ENCODE assay signal across 23 cellular contexts in genomic region chr3:10392906-10393461, GRCh38.
DNase-seq lines count a peak whose midpoint lies in the region; ATAC-seq and TF ChIP-seq lines count a peak whose summit lies in the region.
"Had no signal": no experiment of that assay in that cellular context is flagged by ENCODE, and none has a peak within 500 bp of the region (broad histone marks: within the 10 kb centered on the region; RNA-seq: fewer than 3 reads in every experiment).

No MANE protein-coding gene starts in this region.

- H3K18ac ChIP-seq in neuronal stem cell (ENCODE audit: low read length) (peak overlapping the region; percentile 44), mesendoderm (ENCODE audit: low read length) (no peak overlapping the region)

- H3K4ac ChIP-seq in neuronal stem cell (ENCODE audit: low read length) (no peak overlapping the region), mesendoderm (ENCODE audit: low read depth, low read length) (no peak overlapping the region)

- no peaks in the 10 kb centered on the region for H3K79me1 ChIP-seq in neuronal stem cell (ENCODE audit: low read depth, low read length)
- no peaks in the 10 kb centered on the region for H3K79me1 ChIP-seq in mesendoderm (ENCODE audit: low read length)

- no CpG with 5 or more reads among the region's 15 CpGs for WGBS in neuronal stem cell (ENCODE audit: extremely low coverage in 2 of 2, insufficient read length in 2 of 2, insufficient replicate concordance in 1 of 2), 2 donors
- WGBS in mesendoderm (ENCODE audit: extremely low coverage, insufficient coverage, low lambda C conversion rate) = no CpG with 5 or more reads among the region's 15 CpGs

- BruUV-seq in OCI-LY7 (replicated peaks; lab: Mats Ljungman, UMichigan) = no TSS peak

- no peak overlapping the region for H2BK5ac ChIP-seq in neuronal stem cell (ENCODE audit: low read length)
- H2BK5ac ChIP-seq in mesendoderm (ENCODE audit: low read length) = no peak overlapping the region

- H3K27ac Mint-ChIP-seq in effector memory CD8-positive, alpha-beta T cell = peak overlapping the region; percentile 52 to 69

- POLR2A ChIA-PET in OCI-LY7 (lab: Charles Lee) = interaction anchor here (0.5 to 0.6 kb wide), 2 partner anchors 1269 to 1702 kb away, joined by 3 to 4 read pairs; no protein-coding TSS in a partner anchor

- H3K36me3 ChIP-seq in BLaER1 (peaks cover 37% of the 10 kb centered on the region), OCI-LY7 (ENCODE audit: insufficient read depth, low read length) (no peaks in the 10 kb centered on the region), neuronal stem cell (replicated peaks in 1 of 2; ENCODE audit: control insufficient read depth in 2 of 2, insufficient read depth in 2 of 2, low read length in 2 of 2) (no peaks in the 10 kb centered on the region), mesendoderm (ENCODE audit: control insufficient read depth, insufficient read depth, low read length) (no peaks in the 10 kb centered on the region)
- H3K36me3 ChIP-seq: BE2C, HAP-1, Peyer's patch, SJCRH30 had no signal

- H4K8ac ChIP-seq in neuronal stem cell (ENCODE audit: low read depth, low read length) (no peak overlapping the region), mesendoderm (ENCODE audit: low read depth, low read length) (no peak overlapping the region)

- no peaks in the 10 kb centered on the region for H3K9me3 Mint-ChIP-seq in effector memory CD8-positive, alpha-beta T cell
- H3K9me3 Mint-ChIP-seq: CD4-positive, alpha-beta memory T cell had no signal

- H2AK5ac ChIP-seq in neuronal stem cell (ENCODE audit: low read depth, low read length) (peak overlapping the region; percentile 72), mesendoderm (ENCODE audit: low read length) (no peak overlapping the region)

- no peak overlapping the region for H3K14ac ChIP-seq in neuronal stem cell (ENCODE audit: low read length)

- no peaks in the 10 kb centered on the region for H3K9me3 ChIP-seq in BLaER1
- no peaks in the 10 kb centered on the region for H3K9me3 ChIP-seq in OCI-LY7 (ENCODE audit: low read length)
- peaks cover 0 to 10% of the 10 kb centered on the region in 2 donors for H3K9me3 ChIP-seq in neuronal stem cell (replicated peaks in 1 of 2; ENCODE audit: control insufficient read depth in 2 of 2, insufficient read depth in 1 of 2, low read depth in 1 of 2, low read length in 2 of 2)
- H3K9me3 ChIP-seq: A549, BE2C, Caco-2, HAP-1 had no signal

- H3K27ac ChIP-seq in BLaER1 (peak overlapping the region; percentile 90), OCI-LY7 (ENCODE audit: low read depth, low read length, poor library complexity, severe bottlenecking) (peak overlapping the region; percentile 97), neuronal stem cell (replicated peaks; ENCODE audit: low read length) (no peak overlapping the region), mesendoderm (ENCODE audit: low read depth, low read length) (no peak overlapping the region)
- H3K27ac ChIP-seq: A549, Peyer's patch, SJCRH30 had no signal

- no peak overlapping the region for H4K91ac ChIP-seq in neuronal stem cell (ENCODE audit: low read depth, low read length, poor library complexity)

- no peaks in the 10 kb centered on the region for H3K9me2 ChIP-seq in OCI-LY7 (ENCODE audit: insufficient read depth, low read length)

- H3K27me3 Mint-ChIP-seq in effector memory CD8-positive, alpha-beta T cell = no peaks in the 10 kb centered on the region
- H3K27me3 Mint-ChIP-seq: CD4-positive, alpha-beta memory T cell had no signal

- H3K4me1 Mint-ChIP-seq in effector memory CD8-positive, alpha-beta T cell (ENCODE audit: low read depth in 2 of 2) = peaks cover 43 to 67% of the 10 kb centered on the region in 2 donors

- TF ChIP-seq CTCF in OCI-LY7 (conservative IDR thresholded peaks at IDR 0.05; ENCODE audit: low read length) = no peak

- peaks cover 1% of the 10 kb centered on the region for H3K36me3 Mint-ChIP-seq in effector memory CD8-positive, alpha-beta T cell (ENCODE audit: insufficient read depth)
- H3K36me3 Mint-ChIP-seq: CD4-positive, alpha-beta memory T cell had no signal

- CTCF ChIA-PET in OCI-LY7 (lab: Charles Lee; ENCODE audit: unreplicated experiment) = interaction anchor here (0.8 kb wide), 1 partner anchor 35 kb away, joined by 3 read pairs; no protein-coding TSS in a partner anchor

- H3K4me2 ChIP-seq in BLaER1 = peak overlapping the region; percentile 97
- peak overlapping the region; percentile 73; the same call in 1 of the 2 replicates for H3K4me2 ChIP-seq in OCI-LY7 (ENCODE audit: low read length)
- H3K4me2 ChIP-seq in neuronal stem cell (ENCODE audit: insufficient read depth, low read length, poor library complexity, severe bottlenecking) = no peak overlapping the region
- no peak overlapping the region for H3K4me2 ChIP-seq in mesendoderm (ENCODE audit: low read length)
- H3K4me2 ChIP-seq: A549 had no signal

- peak overlapping the region; percentile 74 for H3K9ac ChIP-seq in BLaER1
- H3K9ac ChIP-seq in neuronal stem cell (ENCODE audit: low read depth, low read length, poor library complexity) = no peak overlapping the region
- no peak overlapping the region for H3K9ac ChIP-seq in mesendoderm (ENCODE audit: low read length)

- no peak overlapping the region for H3K4me3 ChIP-seq in BLaER1
- H3K4me3 ChIP-seq in OCI-LY7 (ENCODE audit: low read depth, low read length, poor library complexity, severe bottlenecking) = no peak overlapping the region
- no peak overlapping the region for H3K4me3 ChIP-seq in neuronal stem cell (ENCODE audit: low read length in 2 of 2)
- no peak overlapping the region for H3K4me3 ChIP-seq in mesendoderm (ENCODE audit: low read length)
- H3K4me3 ChIP-seq: A549, GM12878, HAP-1, Peyer's patch, SJCRH30 had no signal

- H3K4me1 ChIP-seq in BLaER1 (peaks cover 97% of the 10 kb centered on the region), OCI-LY7 (ENCODE audit: insufficient read depth, low read length, poor library complexity, severe bottlenecking) (peaks cover 100% of the 10 kb centered on the region), neuronal stem cell (ENCODE audit: control insufficient read depth in 2 of 2, insufficient read depth in 1 of 2, low read depth in 1 of 2, low read length in 2 of 2) (no peaks in the 10 kb centered on the region), mesendoderm (ENCODE audit: control insufficient read depth, low read depth, low read length) (peaks cover 4% of the 10 kb centered on the region)
- H3K4me1 ChIP-seq: A549, BE2C, Caco-2, HAP-1, SJCRH30 had no signal

- H3K23ac ChIP-seq in neuronal stem cell (ENCODE audit: low read depth, low read length, poor library complexity) (peak overlapping the region; percentile 67), mesendoderm (ENCODE audit: low read length) (no peak overlapping the region)

- no peak for ATAC-seq in effector memory CD8-positive, alpha-beta T cell (replicated peaks)
- ATAC-seq in GM19397 (IDR thresholded peaks at IDR 0.05; ENCODE audit: unreplicated experiment) (no peak), GM21619 (IDR thresholded peaks at IDR 0.05; ENCODE audit: unreplicated experiment) (no peak)
- ATAC-seq: GM12878 had no signal

- no peak overlapping the region for H4K5ac ChIP-seq in mesendoderm (ENCODE audit: low read length)

- H2BK120ac ChIP-seq in neuronal stem cell (ENCODE audit: low read depth, low read length) = no peak overlapping the region
- no peak overlapping the region for H2BK120ac ChIP-seq in mesendoderm (ENCODE audit: low read depth, low read length)

- peak overlapping the region; percentile 37 for H2BK15ac ChIP-seq in neuronal stem cell (ENCODE audit: low read length)
- H2BK15ac ChIP-seq in mesendoderm (replicated peaks; ENCODE audit: low read depth) = no peak overlapping the region

- H3K79me2 ChIP-seq in OCI-LY7 (ENCODE audit: insufficient read depth, low read depth, low read length) (no peaks in the 10 kb centered on the region), mesendoderm (ENCODE audit: control insufficient read depth, insufficient read depth, low read length) (no peaks in the 10 kb centered on the region)

- no peak overlapping the region for H3K4me3 Mint-ChIP-seq in effector memory CD8-positive, alpha-beta T cell

- intact Hi-C loops in OCI-LY7 (cut with micrococcal nuclease; ENCODE audit: unreplicated experiment) = loop anchor here (10.0 kb wide), 1 partner anchor 638 kb away; no protein-coding TSS in a partner anchor
- intact Hi-C loops in head of caudate nucleus (cut with DNase I) = no loop called here

- no peaks in the 10 kb centered on the region for H4K20me1 ChIP-seq in BLaER1
- no peaks in the 10 kb centered on the region for H4K20me1 ChIP-seq in OCI-LY7 (ENCODE audit: insufficient read depth, low read length)

- no peaks in the 10 kb centered on the region for H3K27me3 ChIP-seq in BLaER1
- peaks cover 0 to 53% (median 2%) of the 10 kb centered on the region in 3 experiments for H3K27me3 ChIP-seq in neuronal stem cell (ENCODE audit: control insufficient read depth in 3 of 3, insufficient read depth in 3 of 3, low read depth in 1 of 3, low read length in 3 of 3)
- no peaks in the 10 kb centered on the region for H3K27me3 ChIP-seq in mesendoderm (ENCODE audit: insufficient read depth, low read length, poor library complexity)
- H3K27me3 ChIP-seq: BE2C, Peyer's patch had no signal

- H2BK12ac ChIP-seq in neuronal stem cell (ENCODE audit: low read length) = no peak overlapping the region

- DNase-seq in OCI-LY7 (ENCODE audit: low spot score) (no peak), neuronal stem cell (ENCODE audit: low spot score) (no peak), head of caudate nucleus (no peak), mesendoderm (no peak)
- DNase-seq in effector memory CD8-positive, alpha-beta T cell = no peak
- DNase-seq: BE2C; CD4-positive, alpha-beta memory T cell; DND-41; KG1; NCI-H1092 treated with DMSO at 0.1 percent for 48 hours; NCI-H2029; NCI-H226; NCI-H524; NCI-H774; SJCRH30 had no signal

- H2AFZ ChIP-seq in OCI-LY7 (ENCODE audit: low read length) (no peak overlapping the region), neuronal stem cell (ENCODE audit: low read length) (no peak overlapping the region)

- H3K56ac ChIP-seq in mesendoderm (ENCODE audit: low read length) = no peak overlapping the region

Comparison
In these comparisons a context has a peak if more than half of its experiments do, and no peak if none do; other contexts are left out.
1. H3K27ac ChIP-seq: peak in BLaER1 (single experiment) and OCI-LY7 (single experiment); none in neuronal stem cell (single experiment) and mesendoderm (single experiment).
2. H3K4me2 ChIP-seq: peak in BLaER1 (single experiment) and OCI-LY7 (single experiment); none in neuronal stem cell (single experiment) and mesendoderm (single experiment).